Comparison of ENCODE assay signal across 1 cellular context in the genomic region with DNA sequence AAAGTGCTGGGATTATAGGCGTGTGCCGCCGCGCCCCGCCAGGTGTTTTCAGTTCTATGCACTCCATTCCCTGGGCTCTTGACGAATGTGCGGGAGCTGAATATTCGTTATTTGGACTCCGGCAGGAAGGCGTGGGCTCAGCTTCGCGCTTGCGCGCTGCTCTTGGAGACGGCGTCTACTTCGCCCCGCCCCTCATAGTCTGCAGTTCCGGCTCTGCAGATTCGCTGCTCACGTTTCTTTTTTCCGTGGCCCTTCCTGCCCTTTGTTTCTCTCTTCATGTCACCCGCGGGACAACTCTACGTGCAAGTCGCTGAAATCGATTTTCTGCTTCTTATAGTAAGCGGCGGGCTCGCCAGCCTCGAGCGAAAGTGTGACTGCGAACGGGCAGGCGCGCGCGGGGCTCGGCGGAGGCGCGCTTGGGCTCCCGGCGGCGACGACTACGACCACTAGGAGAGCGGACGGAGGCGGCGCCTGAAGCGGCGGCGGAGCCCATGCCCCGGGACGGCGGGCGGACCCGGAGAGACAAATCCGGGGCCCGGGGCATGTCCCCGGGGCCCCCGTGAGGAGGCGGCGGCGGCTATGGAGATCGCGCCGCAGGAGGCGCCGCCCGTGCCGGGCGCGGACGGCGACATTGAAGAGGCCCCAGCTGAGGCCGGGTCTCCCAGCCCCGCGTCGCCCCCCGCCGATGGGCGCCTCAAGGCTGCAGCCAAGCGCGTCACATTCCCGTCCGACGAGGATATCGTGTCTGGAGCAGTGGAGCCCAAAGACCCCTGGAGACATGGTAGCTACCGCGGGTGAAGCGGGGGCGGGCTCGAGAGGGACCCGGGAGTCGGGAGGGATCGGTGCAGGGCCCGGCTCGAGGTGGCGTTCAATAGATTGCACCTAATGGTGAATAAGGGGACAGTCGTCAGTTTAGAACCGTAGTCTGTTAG.
TF ChIP-seq lines count a peak whose summit lies in the region.

A gene with protein sequence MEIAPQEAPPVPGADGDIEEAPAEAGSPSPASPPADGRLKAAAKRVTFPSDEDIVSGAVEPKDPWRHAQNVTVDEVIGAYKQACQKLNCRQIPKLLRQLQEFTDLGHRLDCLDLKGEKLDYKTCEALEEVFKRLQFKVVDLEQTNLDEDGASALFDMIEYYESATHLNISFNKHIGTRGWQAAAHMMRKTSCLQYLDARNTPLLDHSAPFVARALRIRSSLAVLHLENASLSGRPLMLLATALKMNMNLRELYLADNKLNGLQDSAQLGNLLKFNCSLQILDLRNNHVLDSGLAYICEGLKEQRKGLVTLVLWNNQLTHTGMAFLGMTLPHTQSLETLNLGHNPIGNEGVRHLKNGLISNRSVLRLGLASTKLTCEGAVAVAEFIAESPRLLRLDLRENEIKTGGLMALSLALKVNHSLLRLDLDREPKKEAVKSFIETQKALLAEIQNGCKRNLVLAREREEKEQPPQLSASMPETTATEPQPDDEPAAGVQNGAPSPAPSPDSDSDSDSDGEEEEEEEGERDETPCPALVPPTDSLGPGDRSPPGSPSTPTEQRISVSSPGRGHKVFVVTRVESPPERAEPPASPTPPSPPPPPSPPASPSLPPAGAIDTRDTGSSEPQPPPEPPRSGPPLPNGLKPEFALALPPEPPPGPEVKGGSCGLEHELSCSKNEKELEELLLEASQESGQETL (plus strand): TSS at position 433 of the 932 bp plus-strand sequence. CDS start 147 bp downstream, at position 580.

TF ChIP-seq in WTC11, 78 proteins besides CTCF, POLR2A, EP300 and RAD21 (continued from another document):
- TF ChIP-seq, protein P1, sequence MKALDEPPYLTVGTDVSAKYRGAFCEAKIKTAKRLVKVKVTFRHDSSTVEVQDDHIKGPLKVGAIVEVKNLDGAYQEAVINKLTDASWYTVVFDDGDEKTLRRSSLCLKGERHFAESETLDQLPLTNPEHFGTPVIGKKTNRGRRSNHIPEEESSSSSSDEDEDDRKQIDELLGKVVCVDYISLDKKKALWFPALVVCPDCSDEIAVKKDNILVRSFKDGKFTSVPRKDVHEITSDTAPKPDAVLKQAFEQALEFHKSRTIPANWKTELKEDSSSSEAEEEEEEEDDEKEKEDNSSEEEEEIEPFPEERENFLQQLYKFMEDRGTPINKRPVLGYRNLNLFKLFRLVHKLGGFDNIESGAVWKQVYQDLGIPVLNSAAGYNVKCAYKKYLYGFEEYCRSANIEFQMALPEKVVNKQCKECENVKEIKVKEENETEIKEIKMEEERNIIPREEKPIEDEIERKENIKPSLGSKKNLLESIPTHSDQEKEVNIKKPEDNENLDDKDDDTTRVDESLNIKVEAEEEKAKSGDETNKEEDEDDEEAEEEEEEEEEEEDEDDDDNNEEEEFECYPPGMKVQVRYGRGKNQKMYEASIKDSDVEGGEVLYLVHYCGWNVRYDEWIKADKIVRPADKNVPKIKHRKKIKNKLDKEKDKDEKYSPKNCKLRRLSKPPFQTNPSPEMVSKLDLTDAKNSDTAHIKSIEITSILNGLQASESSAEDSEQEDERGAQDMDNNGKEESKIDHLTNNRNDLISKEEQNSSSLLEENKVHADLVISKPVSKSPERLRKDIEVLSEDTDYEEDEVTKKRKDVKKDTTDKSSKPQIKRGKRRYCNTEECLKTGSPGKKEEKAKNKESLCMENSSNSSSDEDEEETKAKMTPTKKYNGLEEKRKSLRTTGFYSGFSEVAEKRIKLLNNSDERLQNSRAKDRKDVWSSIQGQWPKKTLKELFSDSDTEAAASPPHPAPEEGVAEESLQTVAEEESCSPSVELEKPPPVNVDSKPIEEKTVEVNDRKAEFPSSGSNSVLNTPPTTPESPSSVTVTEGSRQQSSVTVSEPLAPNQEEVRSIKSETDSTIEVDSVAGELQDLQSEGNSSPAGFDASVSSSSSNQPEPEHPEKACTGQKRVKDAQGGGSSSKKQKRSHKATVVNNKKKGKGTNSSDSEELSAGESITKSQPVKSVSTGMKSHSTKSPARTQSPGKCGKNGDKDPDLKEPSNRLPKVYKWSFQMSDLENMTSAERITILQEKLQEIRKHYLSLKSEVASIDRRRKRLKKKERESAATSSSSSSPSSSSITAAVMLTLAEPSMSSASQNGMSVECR (CRISPR knock-in tag; IDR thresholded peaks at IDR 0.05; ENCODE audit: borderline replicate concordance) = peak; percentile 59; the same call in 1 of the 2 replicates
- peak; percentile 75 for TF ChIP-seq FOXK1 (CRISPR knock-in tag; IDR thresholded peaks at IDR 0.05)
- TF ChIP-seq, protein P2, sequence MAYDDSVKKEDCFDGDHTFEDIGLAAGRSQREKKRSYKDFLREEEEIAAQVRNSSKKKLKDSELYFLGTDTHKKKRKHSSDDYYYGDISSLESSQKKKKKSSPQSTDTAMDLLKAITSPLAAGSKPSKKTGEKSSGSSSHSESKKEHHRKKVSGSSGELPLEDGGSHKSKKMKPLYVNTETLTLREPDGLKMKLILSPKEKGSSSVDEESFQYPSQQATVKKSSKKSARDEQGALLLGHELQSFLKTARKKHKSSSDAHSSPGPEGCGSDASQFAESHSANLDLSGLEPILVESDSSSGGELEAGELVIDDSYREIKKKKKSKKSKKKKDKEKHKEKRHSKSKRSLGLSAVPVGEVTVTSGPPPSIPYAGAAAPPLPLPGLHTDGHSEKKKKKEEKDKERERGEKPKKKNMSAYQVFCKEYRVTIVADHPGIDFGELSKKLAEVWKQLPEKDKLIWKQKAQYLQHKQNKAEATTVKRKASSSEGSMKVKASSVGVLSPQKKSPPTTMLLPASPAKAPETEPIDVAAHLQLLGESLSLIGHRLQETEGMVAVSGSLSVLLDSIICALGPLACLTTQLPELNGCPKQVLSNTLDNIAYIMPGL (CRISPR knock-in tag; IDR thresholded peaks at IDR 0.05) = peak; percentile 81
- no peak for TF ChIP-seq ZNF423 (CRISPR knock-in tag; IDR thresholded peaks at IDR 0.05)
- TF ChIP-seq NFE2L1 (CRISPR knock-in tag; IDR thresholded peaks at IDR 0.05) = no peak
- TF ChIP-seq, protein P3, sequence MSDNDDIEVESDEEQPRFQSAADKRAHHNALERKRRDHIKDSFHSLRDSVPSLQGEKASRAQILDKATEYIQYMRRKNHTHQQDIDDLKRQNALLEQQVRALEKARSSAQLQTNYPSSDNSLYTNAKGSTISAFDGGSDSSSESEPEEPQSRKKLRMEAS (CRISPR knock-in tag; IDR thresholded peaks at IDR 0.05) = no peak; the same call in 1 of the 2 replicates
- peak; percentile 66; the same call in 1 of the 2 replicates for TF ChIP-seq CREM (CRISPR knock-in tag; IDR thresholded peaks at IDR 0.05)
- TF ChIP-seq PRRX2 (CRISPR knock-in tag; IDR thresholded peaks at IDR 0.05) = peak; percentile 18; the same call in 1 of the 2 replicates
- TF ChIP-seq EMX1 (CRISPR knock-in tag; IDR thresholded peaks at IDR 0.05) = 0 out of 2 replicates have a peak, but pooled peaks have one; percentile 39
- TF ChIP-seq, protein P4, sequence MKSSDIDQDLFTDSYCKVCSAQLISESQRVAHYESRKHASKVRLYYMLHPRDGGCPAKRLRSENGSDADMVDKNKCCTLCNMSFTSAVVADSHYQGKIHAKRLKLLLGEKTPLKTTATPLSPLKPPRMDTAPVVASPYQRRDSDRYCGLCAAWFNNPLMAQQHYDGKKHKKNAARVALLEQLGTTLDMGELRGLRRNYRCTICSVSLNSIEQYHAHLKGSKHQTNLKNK (CRISPR knock-in tag; IDR thresholded peaks at IDR 0.05) = no peak
- no peak for TF ChIP-seq ETV6 (CRISPR knock-in tag; IDR thresholded peaks at IDR 0.05)
- TF ChIP-seq, protein P5, sequence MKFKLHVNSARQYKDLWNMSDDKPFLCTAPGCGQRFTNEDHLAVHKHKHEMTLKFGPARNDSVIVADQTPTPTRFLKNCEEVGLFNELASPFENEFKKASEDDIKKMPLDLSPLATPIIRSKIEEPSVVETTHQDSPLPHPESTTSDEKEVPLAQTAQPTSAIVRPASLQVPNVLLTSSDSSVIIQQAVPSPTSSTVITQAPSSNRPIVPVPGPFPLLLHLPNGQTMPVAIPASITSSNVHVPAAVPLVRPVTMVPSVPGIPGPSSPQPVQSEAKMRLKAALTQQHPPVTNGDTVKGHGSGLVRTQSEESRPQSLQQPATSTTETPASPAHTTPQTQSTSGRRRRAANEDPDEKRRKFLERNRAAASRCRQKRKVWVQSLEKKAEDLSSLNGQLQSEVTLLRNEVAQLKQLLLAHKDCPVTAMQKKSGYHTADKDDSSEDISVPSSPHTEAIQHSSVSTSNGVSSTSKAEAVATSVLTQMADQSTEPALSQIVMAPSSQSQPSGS (CRISPR knock-in tag; IDR thresholded peaks at IDR 0.05; ENCODE audit: borderline replicate concordance, low read depth) = no peak
- TF ChIP-seq, protein P6, sequence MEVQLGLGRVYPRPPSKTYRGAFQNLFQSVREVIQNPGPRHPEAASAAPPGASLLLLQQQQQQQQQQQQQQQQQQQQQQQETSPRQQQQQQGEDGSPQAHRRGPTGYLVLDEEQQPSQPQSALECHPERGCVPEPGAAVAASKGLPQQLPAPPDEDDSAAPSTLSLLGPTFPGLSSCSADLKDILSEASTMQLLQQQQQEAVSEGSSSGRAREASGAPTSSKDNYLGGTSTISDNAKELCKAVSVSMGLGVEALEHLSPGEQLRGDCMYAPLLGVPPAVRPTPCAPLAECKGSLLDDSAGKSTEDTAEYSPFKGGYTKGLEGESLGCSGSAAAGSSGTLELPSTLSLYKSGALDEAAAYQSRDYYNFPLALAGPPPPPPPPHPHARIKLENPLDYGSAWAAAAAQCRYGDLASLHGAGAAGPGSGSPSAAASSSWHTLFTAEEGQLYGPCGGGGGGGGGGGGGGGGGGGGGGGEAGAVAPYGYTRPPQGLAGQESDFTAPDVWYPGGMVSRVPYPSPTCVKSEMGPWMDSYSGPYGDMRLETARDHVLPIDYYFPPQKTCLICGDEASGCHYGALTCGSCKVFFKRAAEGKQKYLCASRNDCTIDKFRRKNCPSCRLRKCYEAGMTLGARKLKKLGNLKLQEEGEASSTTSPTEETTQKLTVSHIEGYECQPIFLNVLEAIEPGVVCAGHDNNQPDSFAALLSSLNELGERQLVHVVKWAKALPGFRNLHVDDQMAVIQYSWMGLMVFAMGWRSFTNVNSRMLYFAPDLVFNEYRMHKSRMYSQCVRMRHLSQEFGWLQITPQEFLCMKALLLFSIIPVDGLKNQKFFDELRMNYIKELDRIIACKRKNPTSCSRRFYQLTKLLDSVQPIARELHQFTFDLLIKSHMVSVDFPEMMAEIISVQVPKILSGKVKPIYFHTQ (CRISPR knock-in tag; IDR thresholded peaks at IDR 0.05) = no peak
- TF ChIP-seq, protein P7, sequence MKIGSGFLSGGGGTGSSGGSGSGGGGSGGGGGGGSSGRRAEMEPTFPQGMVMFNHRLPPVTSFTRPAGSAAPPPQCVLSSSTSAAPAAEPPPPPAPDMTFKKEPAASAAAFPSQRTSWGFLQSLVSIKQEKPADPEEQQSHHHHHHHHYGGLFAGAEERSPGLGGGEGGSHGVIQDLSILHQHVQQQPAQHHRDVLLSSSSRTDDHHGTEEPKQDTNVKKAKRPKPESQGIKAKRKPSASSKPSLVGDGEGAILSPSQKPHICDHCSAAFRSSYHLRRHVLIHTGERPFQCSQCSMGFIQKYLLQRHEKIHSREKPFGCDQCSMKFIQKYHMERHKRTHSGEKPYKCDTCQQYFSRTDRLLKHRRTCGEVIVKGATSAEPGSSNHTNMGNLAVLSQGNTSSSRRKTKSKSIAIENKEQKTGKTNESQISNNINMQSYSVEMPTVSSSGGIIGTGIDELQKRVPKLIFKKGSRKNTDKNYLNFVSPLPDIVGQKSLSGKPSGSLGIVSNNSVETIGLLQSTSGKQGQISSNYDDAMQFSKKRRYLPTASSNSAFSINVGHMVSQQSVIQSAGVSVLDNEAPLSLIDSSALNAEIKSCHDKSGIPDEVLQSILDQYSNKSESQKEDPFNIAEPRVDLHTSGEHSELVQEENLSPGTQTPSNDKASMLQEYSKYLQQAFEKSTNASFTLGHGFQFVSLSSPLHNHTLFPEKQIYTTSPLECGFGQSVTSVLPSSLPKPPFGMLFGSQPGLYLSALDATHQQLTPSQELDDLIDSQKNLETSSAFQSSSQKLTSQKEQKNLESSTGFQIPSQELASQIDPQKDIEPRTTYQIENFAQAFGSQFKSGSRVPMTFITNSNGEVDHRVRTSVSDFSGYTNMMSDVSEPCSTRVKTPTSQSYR (CRISPR knock-in tag; IDR thresholded peaks at IDR 0.05) = no peak
- TF ChIP-seq, protein P8, sequence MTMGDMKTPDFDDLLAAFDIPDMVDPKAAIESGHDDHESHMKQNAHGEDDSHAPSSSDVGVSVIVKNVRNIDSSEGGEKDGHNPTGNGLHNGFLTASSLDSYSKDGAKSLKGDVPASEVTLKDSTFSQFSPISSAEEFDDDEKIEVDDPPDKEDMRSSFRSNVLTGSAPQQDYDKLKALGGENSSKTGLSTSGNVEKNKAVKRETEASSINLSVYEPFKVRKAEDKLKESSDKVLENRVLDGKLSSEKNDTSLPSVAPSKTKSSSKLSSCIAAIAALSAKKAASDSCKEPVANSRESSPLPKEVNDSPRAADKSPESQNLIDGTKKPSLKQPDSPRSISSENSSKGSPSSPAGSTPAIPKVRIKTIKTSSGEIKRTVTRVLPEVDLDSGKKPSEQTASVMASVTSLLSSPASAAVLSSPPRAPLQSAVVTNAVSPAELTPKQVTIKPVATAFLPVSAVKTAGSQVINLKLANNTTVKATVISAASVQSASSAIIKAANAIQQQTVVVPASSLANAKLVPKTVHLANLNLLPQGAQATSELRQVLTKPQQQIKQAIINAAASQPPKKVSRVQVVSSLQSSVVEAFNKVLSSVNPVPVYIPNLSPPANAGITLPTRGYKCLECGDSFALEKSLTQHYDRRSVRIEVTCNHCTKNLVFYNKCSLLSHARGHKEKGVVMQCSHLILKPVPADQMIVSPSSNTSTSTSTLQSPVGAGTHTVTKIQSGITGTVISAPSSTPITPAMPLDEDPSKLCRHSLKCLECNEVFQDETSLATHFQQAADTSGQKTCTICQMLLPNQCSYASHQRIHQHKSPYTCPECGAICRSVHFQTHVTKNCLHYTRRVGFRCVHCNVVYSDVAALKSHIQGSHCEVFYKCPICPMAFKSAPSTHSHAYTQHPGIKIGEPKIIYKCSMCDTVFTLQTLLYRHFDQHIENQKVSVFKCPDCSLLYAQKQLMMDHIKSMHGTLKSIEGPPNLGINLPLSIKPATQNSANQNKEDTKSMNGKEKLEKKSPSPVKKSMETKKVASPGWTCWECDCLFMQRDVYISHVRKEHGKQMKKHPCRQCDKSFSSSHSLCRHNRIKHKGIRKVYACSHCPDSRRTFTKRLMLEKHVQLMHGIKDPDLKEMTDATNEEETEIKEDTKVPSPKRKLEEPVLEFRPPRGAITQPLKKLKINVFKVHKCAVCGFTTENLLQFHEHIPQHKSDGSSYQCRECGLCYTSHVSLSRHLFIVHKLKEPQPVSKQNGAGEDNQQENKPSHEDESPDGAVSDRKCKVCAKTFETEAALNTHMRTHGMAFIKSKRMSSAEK (CRISPR knock-in tag; IDR thresholded peaks at IDR 0.05; ENCODE audit: borderline replicate concordance) = no peak
- TF ChIP-seq GRHL2 (CRISPR knock-in tag; IDR thresholded peaks at IDR 0.05; ENCODE audit: insufficient replicate concordance, severe bottlenecking) = no peak
- TF ChIP-seq, protein P9, sequence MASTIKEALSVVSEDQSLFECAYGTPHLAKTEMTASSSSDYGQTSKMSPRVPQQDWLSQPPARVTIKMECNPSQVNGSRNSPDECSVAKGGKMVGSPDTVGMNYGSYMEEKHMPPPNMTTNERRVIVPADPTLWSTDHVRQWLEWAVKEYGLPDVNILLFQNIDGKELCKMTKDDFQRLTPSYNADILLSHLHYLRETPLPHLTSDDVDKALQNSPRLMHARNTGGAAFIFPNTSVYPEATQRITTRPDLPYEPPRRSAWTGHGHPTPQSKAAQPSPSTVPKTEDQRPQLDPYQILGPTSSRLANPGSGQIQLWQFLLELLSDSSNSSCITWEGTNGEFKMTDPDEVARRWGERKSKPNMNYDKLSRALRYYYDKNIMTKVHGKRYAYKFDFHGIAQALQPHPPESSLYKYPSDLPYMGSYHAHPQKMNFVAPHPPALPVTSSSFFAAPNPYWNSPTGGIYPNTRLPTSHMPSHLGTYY (CRISPR knock-in tag; IDR thresholded peaks at IDR 0.05) = 0 out of 2 replicates have a peak, but pooled peaks have one; percentile 33
- TF ChIP-seq, protein P10, sequence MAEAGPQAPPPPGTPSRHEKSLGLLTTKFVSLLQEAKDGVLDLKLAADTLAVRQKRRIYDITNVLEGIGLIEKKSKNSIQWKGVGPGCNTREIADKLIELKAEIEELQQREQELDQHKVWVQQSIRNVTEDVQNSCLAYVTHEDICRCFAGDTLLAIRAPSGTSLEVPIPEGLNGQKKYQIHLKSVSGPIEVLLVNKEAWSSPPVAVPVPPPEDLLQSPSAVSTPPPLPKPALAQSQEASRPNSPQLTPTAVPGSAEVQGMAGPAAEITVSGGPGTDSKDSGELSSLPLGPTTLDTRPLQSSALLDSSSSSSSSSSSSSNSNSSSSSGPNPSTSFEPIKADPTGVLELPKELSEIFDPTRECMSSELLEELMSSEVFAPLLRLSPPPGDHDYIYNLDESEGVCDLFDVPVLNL (CRISPR knock-in tag; IDR thresholded peaks at IDR 0.05; ENCODE audit: borderline replicate concordance, low read depth) = 0 out of 2 replicates have a peak, but pooled peaks have one; percentile 14
